17 cellular contexts compared by ENCODE assay signal in the genomic region with DNA sequence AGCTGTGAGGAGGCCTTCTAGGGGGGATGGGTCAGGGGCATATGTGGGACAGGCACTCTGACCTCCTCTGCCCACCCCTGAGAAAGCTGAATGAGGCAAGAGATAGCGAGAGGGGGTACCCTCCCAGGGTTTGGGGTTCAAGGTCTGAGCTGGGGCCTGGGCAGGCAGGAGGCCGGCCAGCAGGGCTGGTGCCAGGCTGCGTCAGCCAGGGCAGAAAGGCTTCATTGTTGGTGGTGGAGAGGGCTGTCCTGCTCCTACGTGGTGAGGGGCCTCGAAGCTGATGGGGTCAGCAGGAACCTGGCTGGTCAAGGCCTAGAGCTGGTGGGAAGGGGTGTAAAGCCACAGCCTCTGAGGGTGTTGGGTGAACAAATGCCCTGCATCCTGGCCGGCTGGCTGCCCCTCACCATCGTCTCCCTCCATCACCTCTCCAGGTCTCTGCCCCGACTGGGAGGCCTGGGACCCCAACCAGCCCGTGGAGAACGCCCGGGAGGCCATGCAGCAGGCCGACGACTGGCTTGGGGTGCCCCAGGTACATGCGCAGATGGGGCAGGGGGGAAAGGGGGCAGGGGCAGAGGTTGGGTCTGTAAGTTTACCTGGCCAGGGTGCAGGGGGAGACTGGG. TPM values are rescaled to one million over a fixed set of nuclear protein-coding genes. Genes with fewer than 3 reads are reported as not detected.
DNase-seq lines count a peak whose midpoint lies in the region; ATAC-seq and TF ChIP-seq lines count a peak whose summit lies in the region.
"Had no signal": no experiment of that assay in that cellular context is flagged by ENCODE, and none has a peak within 500 bp of the region (broad histone marks: within the 10 kb centered on the region; RNA-seq: fewer than 3 reads in every experiment).

No MANE protein-coding gene starts in this region.

- no peak overlapping the region for H3K27ac Mint-ChIP-seq in activated naive CD4-positive, alpha-beta T cell treated with anti-CD3 and anti-CD28 coated beads, Interleukin-2, amount 10 ng/mL, durations not matched to agents 7 days and 5 days
- H3K27ac Mint-ChIP-seq: activated B cell treated with CpG ODN at 0.5 μM for 24 hours had no signal

- peaks cover 20 to 86% (median 42%) of the 10 kb centered on the region in 9 donors for H3K4me1 ChIP-seq in heart right ventricle
- H3K4me1 ChIP-seq in osteoblast (ENCODE audit: insufficient read depth, low read length): peaks cover 48% of the 10 kb centered on the region

- H3K27me3 Mint-ChIP-seq in activated naive CD4-positive, alpha-beta T cell treated with anti-CD3 and anti-CD28 coated beads, Interleukin-2, amount 10 ng/mL, durations not matched to agents 7 days and 5 days: peaks cover 28% of the 10 kb centered on the region

- H3K36me3 Mint-ChIP-seq in activated naive CD4-positive, alpha-beta T cell treated with anti-CD3 and anti-CD28 coated beads, Interleukin-2, amount 10 ng/mL, durations not matched to agents 7 days and 5 days: no peaks in the 10 kb centered on the region
- H3K36me3 Mint-ChIP-seq: CD8-positive, alpha-beta memory T cell; naive B cell had no signal

- WGBS in heart right ventricle, 2 donors: 85 to 89% methylated on average over 13 to 14 of the region's 14 CpGs

- ATAC-seq in Right ventricle myocardium inferior (no peak), left cardiac atrium (no peak), heart right ventricle (no peak)
- ATAC-seq: HCT116 had no signal

- H3K4me3 Mint-ChIP-seq in activated naive CD4-positive, alpha-beta T cell treated with anti-CD3 and anti-CD28 coated beads, Interleukin-2, amount 10 ng/mL, durations not matched to agents 7 days and 5 days: no peak overlapping the region
- H3K4me3 Mint-ChIP-seq: activated B cell treated with CpG ODN at 0.5 μM for 24 hours; CD8-positive, alpha-beta memory T cell; naive B cell had no signal

- TF ChIP-seq CTCF in heart right ventricle (IDR thresholded peaks at IDR 0.05) (no peak), osteoblast (IDR thresholded peaks at IDR 0.05; ENCODE audit: extremely low read depth, low read depth, low read length) (no peak)

- H4K20me1 ChIP-seq in osteoblast (ENCODE audit: insufficient read depth, low read length): peaks cover 78% of the 10 kb centered on the region

- intact Hi-C loops in Right ventricle myocardium inferior (cut with DNase I): no loop called here
- intact Hi-C loops in left cardiac atrium (cut with DNase I): no loop called here
- intact Hi-C loops in heart right ventricle (cut with DNase I): no loop called here

- no peaks in the 10 kb centered on the region for H3K9me3 Mint-ChIP-seq in activated naive CD4-positive, alpha-beta T cell treated with anti-CD3 and anti-CD28 coated beads, Interleukin-2, amount 10 ng/mL, durations not matched to agents 7 days and 5 days
- H3K9me3 Mint-ChIP-seq: activated B cell treated with CpG ODN at 0.5 μM for 24 hours; CD8-positive, alpha-beta memory T cell; naive B cell had no signal

- peak overlapping the region; percentile 34 for H3K4me2 ChIP-seq in osteoblast (ENCODE audit: insufficient read depth, low read length)

- DNase-seq in Right ventricle myocardium inferior (ENCODE audit: missing footprints) (peak; percentile 40), left cardiac atrium (no peak), heart right ventricle (no peak), osteoblast (ENCODE audit: insufficient read length, low spot score, missing footprints) (peak; percentile 84), GOT3 (lab: John Stamatoyannopoulos, UW) (no peak), NCI-H2029 (lab: John Stamatoyannopoulos, UW) (no peak), NCI-H226 (no peak)
- no peak for DNase-seq in activated naive CD4-positive, alpha-beta T cell treated with anti-CD3 and anti-CD28 coated beads, Interleukin-2, amount 10 ng/mL, durations not matched to agents 7 days and 5 days
- DNase-seq: 8988T; activated B cell treated with CpG ODN at 0.5 μM for 24 hours; CD8-positive, alpha-beta memory T cell; central memory CD4-positive, alpha-beta T cell; naive B cell; NCI-H2107; NCI-H774; stimulated activated naive CD4-positive, alpha-beta T cell had no signal

- H3K36me3 ChIP-seq in heart right ventricle (peaks cover 0 to 78% (median 51%) of the 10 kb centered on the region in 9 donors), osteoblast (ENCODE audit: insufficient read depth, low read length) (peaks cover 72% of the 10 kb centered on the region)

- peaks cover 0 to 14% (median 0%) of the 10 kb centered on the region in 7 donors for H3K27me3 ChIP-seq in heart right ventricle
- no peaks in the 10 kb centered on the region for H3K27me3 ChIP-seq in osteoblast (ENCODE audit: insufficient read depth, low read length)

- no peak overlapping the region for H3K4me3 ChIP-seq in heart right ventricle
- H3K4me3 ChIP-seq in osteoblast (ENCODE audit: insufficient read depth, low read length): no peak overlapping the region

- CTCF ChIA-PET in activated naive CD4-positive, alpha-beta T cell treated with anti-CD3 and anti-CD28 coated beads, Interleukin-2, amount 10 ng/mL, durations not matched to agents 7 days and 5 days (lab: Charles Lee): no interaction called here

- no peaks in the 10 kb centered on the region for H3K4me1 Mint-ChIP-seq in activated naive CD4-positive, alpha-beta T cell treated with anti-CD3 and anti-CD28 coated beads, Interleukin-2, amount 10 ng/mL, durations not matched to agents 7 days and 5 days
- H3K4me1 Mint-ChIP-seq: CD8-positive, alpha-beta memory T cell had no signal

- H3K27ac ChIP-seq in heart right ventricle (peak overlapping the region in 8 of 10 donors; percentile 63 to 99 (median 96)), osteoblast (ENCODE audit: low read depth, low read length) (peak overlapping the region; percentile 84)

- H3K79me2 ChIP-seq in osteoblast (ENCODE audit: insufficient read depth, low read length): peaks cover 82% of the 10 kb centered on the region

- no peak overlapping the region for H2AFZ ChIP-seq in osteoblast (ENCODE audit: low read length)

- no peaks in the 10 kb centered on the region for H3K9me3 ChIP-seq in heart right ventricle
- no peaks in the 10 kb centered on the region for H3K9me3 ChIP-seq in osteoblast (ENCODE audit: low read depth, low read length)

RNA-seq across cellular contexts. Expression of gene FLNC, which starts 6.6 kb away (rescaled TPM):
- 905 TPM for total RNA-seq in Right ventricle myocardium inferior
- total RNA-seq in left cardiac atrium: 100 to 1,000 TPM; 226 to 257 TPM
- 1,000 to 10,000 TPM in 6 of 10 donors, 100 to 1,000 TPM in 4; 364 to 2,445 (median 1,303) TPM for total RNA-seq in heart right ventricle
- 1,000 to 10,000 TPM in 1 of 2 donors, 100 to 1,000 TPM in 1; 223 to 1,054 TPM for polyA plus RNA-seq in heart right ventricle
- total RNA-seq in osteoblast: 93.7 and 130 TPM in 2 replicates
- total RNA-seq: activated B cell treated with CpG ODN at 0.5 μM for 24 hours; CD8-positive, alpha-beta memory T cell had no signal
- polyA plus RNA-seq: CD8-positive, alpha-beta memory T cell had no signal

RNA-seq across cellular contexts. Expression of gene ATP6V1F, which starts 25.8 kb away (rescaled TPM):
- 128 TPM for total RNA-seq in Right ventricle myocardium inferior
- 100 to 1,000 TPM; 117 to 119 TPM for total RNA-seq in left cardiac atrium
- total RNA-seq in heart right ventricle: 100 to 1,000 TPM in 9 of 10 donors, 10 to 100 TPM in 1; 96.7 to 168 (median 124) TPM
- 100 to 1,000 TPM; 153 to 189 TPM for polyA plus RNA-seq in heart right ventricle
- total RNA-seq in osteoblast: 91.9 and 95.2 TPM in 2 replicates

RNA-seq across cellular contexts. Expression of gene CCDC136, which starts 45.1 kb away (rescaled TPM):
- 6.3 TPM for total RNA-seq in Right ventricle myocardium inferior
- total RNA-seq in left cardiac atrium: 1 to 10 TPM; 2.9 to 7.2 TPM
- 10 to 100 TPM in 4 of 10 donors, 1 to 10 TPM in 6; 1.8 to 14.4 (median 8.0) TPM for total RNA-seq in heart right ventricle
- polyA plus RNA-seq in heart right ventricle: 10 to 100 TPM in 1 of 2 donors, 1 to 10 TPM in 1; 4.6 to 13.5 TPM
- 7.2 and 10.0 TPM in 2 replicates for total RNA-seq in osteoblast

Comparison
In these comparisons a context has a peak if more than half of its experiments do, and no peak if none do; other contexts are left out.
1. DNase-seq: peak in Right ventricle myocardium inferior (single experiment) and osteoblast (single experiment); none in left cardiac atrium (single experiment), heart right ventricle (0 of 2), GOT3 (single experiment), activated naive CD4-positive, alpha-beta T cell treated with anti-CD3 and anti-CD28 coated beads, Interleukin-2, amount 10 ng/mL, durations not matched to agents 7 days and 5 days (single experiment), NCI-H2029 (single experiment) and NCI-H226 (single experiment).